ENCODE assay signal across 23 cellular contexts in genomic region chr19:18871543-18871942, GRCh38. TPM values are rescaled to one million over a fixed set of nuclear protein-coding genes. Genes with fewer than 3 reads are reported as not detected.
DNase-seq lines count a peak whose midpoint lies in the region; ATAC-seq and TF ChIP-seq lines count a peak whose summit lies in the region.
"Had no signal": no experiment of that assay in that cellular context is flagged by ENCODE, and none has a peak within 500 bp of the region (broad histone marks: within the 10 kb centered on the region; RNA-seq: fewer than 3 reads in every experiment).

No MANE protein-coding gene starts in this region.

- no peaks in the 10 kb centered on the region for H3K27me3 Mint-ChIP-seq in brain
- peaks cover 6% of the 10 kb centered on the region for H3K27me3 Mint-ChIP-seq in neural progenitor cell (ENCODE audit: insufficient read depth, low read depth)

- no peaks in the 10 kb centered on the region for H3K9me3 ChIP-seq in neural progenitor cell (ENCODE audit: low read depth)
- H3K9me3 ChIP-seq in left lung, result no peaks in the 10 kb centered on the region

- peaks cover 63% of the 10 kb centered on the region for H3K36me3 Mint-ChIP-seq in brain
- H3K36me3 Mint-ChIP-seq in neural progenitor cell, result peaks cover 28% of the 10 kb centered on the region

- peaks cover 16% of the 10 kb centered on the region for H3F3A ChIP-seq in neural progenitor cell (ENCODE audit: low read depth)

- H3K4me3 Mint-ChIP-seq in brain, result no peak overlapping the region
- H3K4me3 Mint-ChIP-seq in neural progenitor cell, result no peak overlapping the region

- H3K4me1 Mint-ChIP-seq in brain, result peaks cover 3% of the 10 kb centered on the region
- peaks cover 8% of the 10 kb centered on the region for H3K4me1 Mint-ChIP-seq in neural progenitor cell

- H3K4me3 ChIP-seq in neural progenitor cell (no peak overlapping the region), left lung (no peak overlapping the region)

- H4K20me1 ChIP-seq in neural progenitor cell (ENCODE audit: low read depth), result peaks cover 38% of the 10 kb centered on the region

- no peak overlapping the region for H2AFZ ChIP-seq in neural progenitor cell (replicated peaks)

- H3K36me3 ChIP-seq in neural progenitor cell (no peaks in the 10 kb centered on the region), left lung (peaks cover 0 to 21% of the 10 kb centered on the region in 2 donors)

- no peak overlapping the region for H3K27ac ChIP-seq in neural progenitor cell
- no peak overlapping the region for H3K27ac ChIP-seq in left lung

- DNase-seq in DMS 273 (lab: John Stamatoyannopoulos, UW; ENCODE audit: unreplicated experiment) (peak; percentile 48), DMS 273 treated with DMSO at 0.1 percent for 48 hours (lab: John Stamatoyannopoulos, UW) (no peak), NCI-H82 (lab: John Stamatoyannopoulos, UW) (peak; percentile 94), neural progenitor cell (ENCODE audit: low spot score) (no peak), left lung (no peak), C1 segment of cervical spinal cord (lab: John Stamatoyannopoulos, UW) (no peak)
- DNase-seq: 8988T; activated CD4-positive, CD25-positive, alpha-beta regulatory T cell treated with anti-CD3 and anti-CD28 coated beads, Interleukin-2, amount 50 U/mL, for 72 hours; activated naive CD4-positive, alpha-beta T cell; AML-193; amniotic stem cell; dermis blood vessel endothelial cell; IMR-90; NCI-H1105; NCI-H226; occipital lobe; stimulated activated CD8-positive, alpha-beta memory T cell treated with anti-CD3 and anti-CD28 coated beads, Interleukin-4, amount 100 ng/mL, for 48 hours; substantia nigra; T-helper 9 cell had no signal

- TF ChIP-seq CTCF in brain (conservative IDR thresholded peaks at IDR 0.05) (no peak), neural progenitor cell (IDR thresholded peaks at IDR 0.05) (no peak), left lung (IDR thresholded peaks at IDR 0.05) (no peak)

- no peaks in the 10 kb centered on the region for H3K79me2 ChIP-seq in neural progenitor cell (ENCODE audit: low read depth)

- intact Hi-C loops in left lung (cut with DNase I), result no loop called here

- H3K27me3 ChIP-seq in neural progenitor cell, result no peaks in the 10 kb centered on the region
- H3K27me3 ChIP-seq in left lung, result peaks cover 0 to 26% of the 10 kb centered on the region in 2 donors

- H3K27ac Mint-ChIP-seq in brain, result peak overlapping the region in 4 of 5 experiments; percentile 4 to 71 (median 30)
- H3K27ac Mint-ChIP-seq in neural progenitor cell, result peak overlapping the region; percentile 0

- no peaks in the 10 kb centered on the region for H3K4me1 ChIP-seq in neural progenitor cell
- peaks cover 0 to 18% of the 10 kb centered on the region in 2 donors for H3K4me1 ChIP-seq in left lung

- H3K4me2 ChIP-seq in neural progenitor cell, result no peak overlapping the region

- ATAC-seq in GM18858 (IDR thresholded peaks at IDR 0.05; ENCODE audit: unreplicated experiment), result no peak
- ATAC-seq in left lung, result no peak
- ATAC-seq: Right ventricle myocardium inferior had no signal

- H3K9ac ChIP-seq in neural progenitor cell, result no peak overlapping the region

- H3K9me3 Mint-ChIP-seq in brain (peaks cover 0 to 3% (median 0%) of the 10 kb centered on the region in 5 experiments), neural progenitor cell (no peaks in the 10 kb centered on the region)

RNA-seq across cellular contexts. Expression of gene CERS1, which starts 24.4 kb away (rescaled TPM):
- polyA plus RNA-seq in brain (ENCODE audit: insufficient read depth, low read depth, low replicate concordance), result 104 TPM
- 1.9 and 7.6 TPM in 2 replicates for total RNA-seq in neural progenitor cell (ENCODE audit: low replicate concordance)
- under 1 TPM; 0.20 to 0.24 TPM for total RNA-seq in left lung
- total RNA-seq: Daoy had no signal

RNA-seq across cellular contexts. Expression of gene UPF1, which starts 39.8 kb away (rescaled TPM):
- polyA plus RNA-seq in brain (ENCODE audit: insufficient read depth, low read depth, low replicate concordance), result 57.2 TPM
- total RNA-seq in neural progenitor cell (ENCODE audit: low replicate concordance), result 65.2 and 69.8 TPM in 2 replicates
- 10 to 100 TPM; 66.9 to 80.9 TPM for total RNA-seq in left lung

RNA-seq across cellular contexts. Expression of gene COPE, which starts 47.6 kb away (rescaled TPM):
- polyA plus RNA-seq in brain (ENCODE audit: insufficient read depth, low read depth, low replicate concordance), result 291 TPM
- total RNA-seq in neural progenitor cell (ENCODE audit: low replicate concordance), result 95.2 and 225 TPM in 2 replicates
- 100 to 1,000 TPM; 196 to 226 TPM for total RNA-seq in left lung

RNA-seq across cellular contexts. Expression of gene DDX49, which starts 48.0 kb away (rescaled TPM):
- 76.8 TPM for polyA plus RNA-seq in brain (ENCODE audit: insufficient read depth, low read depth, low replicate concordance)
- total RNA-seq in neural progenitor cell (ENCODE audit: low replicate concordance) (19.9 and 23.4 TPM in 2 replicates), left lung (10 to 100 TPM; 33.5 to 40.7 TPM)

Comparison
In these comparisons a context has a peak if more than half of its experiments do, and no peak if none do; other contexts are left out.
1. DNase-seq: peak in DMS 273 (single experiment) and NCI-H82 (single experiment); none in DMS 273 treated with DMSO at 0.1 percent for 48 hours (single experiment), neural progenitor cell (single experiment), left lung (0 of 2) and C1 segment of cervical spinal cord (0 of 14).